28 cellular contexts compared by ENCODE assay signal in genomic region chr4:177680308-177680707, GRCh38.
DNase-seq lines count a peak whose midpoint lies in the region; ATAC-seq and TF ChIP-seq lines count a peak whose summit lies in the region.
"Had no signal": no experiment of that assay in that cellular context is flagged by ENCODE, and none has a peak within 500 bp of the region (broad histone marks: within the 10 kb centered on the region; RNA-seq: fewer than 3 reads in every experiment).

No MANE protein-coding gene starts in this region.

- DNase-seq in GM10248 (ENCODE audit: extremely low spot score): peak; percentile 12
- DNase-seq in HCEC 1CT: no peak
- DNase-seq in cerebellar cortex (ENCODE audit: low spot score): no peak
- DNase-seq in nucleus accumbens (lab: John Stamatoyannopoulos, UW): no peak
- DNase-seq: activated CD4-positive, alpha-beta T cell treated with anti-CD3 and anti-CD28 coated beads for 48 hours; activated naive CD8-positive, alpha-beta T cell treated with anti-CD3 and anti-CD28 coated beads, Interleukin-2, amount 50 U/mL, for 24 hours; activated T-cell treated with anti-CD3 and anti-CD28 coated beads, Interleukin-2, amount 50 U/mL, for 48 hours; BE2C; caudate nucleus; endodermal cell; foreskin keratinocyte; GOT3; heart left ventricle; kidney glomerular epithelial cell; NCI-H1105 treated with DMSO at 0.1 percent for 48 hours; NCI-H2029; NCI-H524 treated with DMSO at 0.1 percent for 48 hours; NK-92 treated with Interleukin-12 subunit alpha and Interleukin-12 subunit beta, amount 100 ng/mL, for 24 hours; pancreas; SHP77; T1000; WERI-Rb-1 had no signal

- ATAC-seq in GM18870 (IDR thresholded peaks at IDR 0.05; ENCODE audit: unreplicated experiment) (peak; percentile 80), HG02938 (IDR thresholded peaks at IDR 0.05; ENCODE audit: unreplicated experiment) (peak; percentile 76), HG03565 (IDR thresholded peaks at IDR 0.05; ENCODE audit: unreplicated experiment) (peak; percentile 55), GM21515 (IDR thresholded peaks at IDR 0.05; ENCODE audit: unreplicated experiment) (no peak)
- ATAC-seq: A549; activated naive CD8-positive, alpha-beta T cell treated with anti-CD3 and anti-CD28 coated beads, Interleukin-2, amount 50 U/mL, for 24 hours; foreskin keratinocyte; heart left ventricle; Panc1; pancreas had no signal

- POLR2A ChIA-PET in GM10248 (lab: Yijun Ruan, JAX): no interaction called here

- CTCF ChIA-PET in GM10248 (lab: Yijun Ruan, JAX): no interaction called here

- no peak for TF ChIP-seq CTCF in GM10248 (IDR thresholded peaks at IDR 0.05; ENCODE audit: control extremely low read depth, extremely low read depth, low read depth, missing control alignments)
